ENCODE assay signal across 11 cellular contexts in genomic region chr22:42938976-42939375, GRCh38.
DNase-seq lines count a peak whose midpoint lies in the region; ATAC-seq, FAIRE-seq and TF ChIP-seq lines count a peak whose summit lies in the region.
"Had no signal": no experiment of that assay in that cellular context is flagged by ENCODE, and none has a peak within 500 bp of the region (broad histone marks: within the 10 kb centered on the region; RNA-seq: fewer than 3 reads in every experiment).

No MANE protein-coding gene starts in this region.

- H3K27me3 ChIP-seq in esophagus squamous epithelium (no peaks in the 10 kb centered on the region), pancreas (no peaks in the 10 kb centered on the region), vagina (no peaks in the 10 kb centered on the region)

- H3K4me1 ChIP-seq in esophagus squamous epithelium (peaks cover 62 to 87% (median 70%) of the 10 kb centered on the region in 3 donors), pancreas (peaks cover 63 to 78% (median 68%) of the 10 kb centered on the region in 3 donors), vagina (peaks cover 84% of the 10 kb centered on the region)

- peak overlapping the region; percentile 73 to 95 (median 88) for H3K27ac ChIP-seq in esophagus squamous epithelium
- H3K27ac ChIP-seq in pancreas: peak overlapping the region; percentile 66 to 95 (median 85)
- H3K27ac ChIP-seq in vagina: peak overlapping the region; percentile 63

- no peak for TF ChIP-seq CTCF in esophagus squamous epithelium (IDR thresholded peaks at IDR 0.05)
- no peak for TF ChIP-seq CTCF in pancreas (IDR thresholded peaks at IDR 0.05)
- TF ChIP-seq CTCF in vagina (IDR thresholded peaks at IDR 0.05): no peak

- intact Hi-C loops in Right ventricle myocardium superior (cut with DNase I): no loop called here
- intact Hi-C loops in left cardiac atrium (cut with DNase I): no loop called here
- intact Hi-C loops in esophagus squamous epithelium (cut with DNase I): no loop called here
- intact Hi-C loops in pancreas (cut with DNase I): no loop called here
- intact Hi-C loops in vagina (cut with DNase I): loop anchor here (10.0 kb wide), 1 partner anchor 56 kb away; no protein-coding TSS in a partner anchor

- no peak for FAIRE-seq in pancreas (lab: Jason Lieb, UNC)
- FAIRE-seq: A204.1 had no signal

- H3K4me3 ChIP-seq in esophagus squamous epithelium: no peak overlapping the region
- no peak overlapping the region for H3K4me3 ChIP-seq in pancreas
- H3K4me3 ChIP-seq in vagina: no peak overlapping the region

- peak in 1 of 4 donors; percentile 15 for TF ChIP-seq POLR2A in esophagus squamous epithelium (IDR thresholded peaks at IDR 0.05)
- no peak for TF ChIP-seq POLR2A in vagina (IDR thresholded peaks at IDR 0.05)

- ATAC-seq in Right ventricle myocardium superior (ENCODE audit: poor library complexity): peak; percentile 5
- no peak for ATAC-seq in left cardiac atrium
- ATAC-seq in pancreas: peak; percentile 5 to 19 (median 14)
- no peak for ATAC-seq in GM21825 (IDR thresholded peaks at IDR 0.05; ENCODE audit: unreplicated experiment)
- ATAC-seq: naive thymus-derived CD4-positive, alpha-beta T cell had no signal

- H3K9me3 ChIP-seq in esophagus squamous epithelium (no peaks in the 10 kb centered on the region), pancreas (no peaks in the 10 kb centered on the region), vagina (no peaks in the 10 kb centered on the region)

- WGBS in esophagus squamous epithelium, 2 donors: 40 to 53% methylated on average over 5 of the region's 5 CpGs
- WGBS in pancreas, 2 donors: 28 to 29% methylated on average over 5 of the region's 5 CpGs

- no peak for DNase-seq in Right ventricle myocardium superior
- no peak for DNase-seq in left cardiac atrium
- no peak for DNase-seq in esophagus squamous epithelium (lab: John Stamatoyannopoulos, UW)
- DNase-seq in pancreas: peak in 1 of 6 donors; percentile 35
- no peak for DNase-seq in vagina (ENCODE audit: extremely low spot score in 2 of 2)
- no peak for DNase-seq in activated CD4-positive, alpha-beta T cell treated with anti-CD3 and anti-CD28 coated beads for 4 hours
- DNase-seq in activated T-cell treated with anti-CD3 and anti-CD28 coated beads for 4 hours: no peak
- DNase-seq: naive thymus-derived CD4-positive, alpha-beta T cell; substantia nigra had no signal

- H3K36me3 ChIP-seq in esophagus squamous epithelium (no peaks in the 10 kb centered on the region), pancreas (no peaks in the 10 kb centered on the region), vagina (no peaks in the 10 kb centered on the region)

Comparison
In these comparisons a context has a peak if more than half of its experiments do, and no peak if none do; other contexts are left out.
1. ATAC-seq: peak in Right ventricle myocardium superior (single experiment) and pancreas (4 of 4); none in left cardiac atrium (0 of 2) and GM21825 (single experiment).
2. Peak in every context shown above with its lines, with median percentiles within 50 percentile points of each other: H3K27ac ChIP-seq.